In genomic region chr7:100678291-100678984, GRCh38 we compare ENCODE assay signal across 1 cellular context.
TF ChIP-seq lines count a peak whose summit lies in the region.

No MANE protein-coding gene starts in this region.

TF ChIP-seq in GM12878, 131 proteins besides CTCF, POLR2A, EP300 and RAD21:
- TF ChIP-seq TARDBP (IDR thresholded peaks at IDR 0.05; ENCODE audit: borderline replicate concordance): no peak
- TF ChIP-seq POLR2AphosphoS2 (IDR thresholded peaks at IDR 0.05; ENCODE audit: low read depth, low read length): peak; percentile 62; the same call in 1 of the 2 replicates
- 0 out of 2 replicates have a peak, but pooled peaks have one; percentile 16 for TF ChIP-seq PML (IDR thresholded peaks at IDR 0.05; ENCODE audit: low read length)
- TF ChIP-seq NRF1 (conservative IDR thresholded peaks at IDR 0.05; ENCODE audit: low read depth, low read length): no peak
- TF ChIP-seq IRF4 (IDR thresholded peaks at IDR 0.05; ENCODE audit: low read depth, low read length): no peak
- peak; percentile 51; the same call in 1 of the 2 replicates for TF ChIP-seq POLR2AphosphoS5 (IDR thresholded peaks at IDR 0.05; ENCODE audit: low read length)
- TF ChIP-seq MLLT1 (IDR thresholded peaks at IDR 0.05): peak; percentile 19; the same call in 1 of the 2 replicates
- no peak for TF ChIP-seq ZNF274 (IDR thresholded peaks at IDR 0.05; ENCODE audit: insufficient read depth, insufficient read length)
